25 cellular contexts compared by ENCODE assay signal in the genomic region with DNA sequence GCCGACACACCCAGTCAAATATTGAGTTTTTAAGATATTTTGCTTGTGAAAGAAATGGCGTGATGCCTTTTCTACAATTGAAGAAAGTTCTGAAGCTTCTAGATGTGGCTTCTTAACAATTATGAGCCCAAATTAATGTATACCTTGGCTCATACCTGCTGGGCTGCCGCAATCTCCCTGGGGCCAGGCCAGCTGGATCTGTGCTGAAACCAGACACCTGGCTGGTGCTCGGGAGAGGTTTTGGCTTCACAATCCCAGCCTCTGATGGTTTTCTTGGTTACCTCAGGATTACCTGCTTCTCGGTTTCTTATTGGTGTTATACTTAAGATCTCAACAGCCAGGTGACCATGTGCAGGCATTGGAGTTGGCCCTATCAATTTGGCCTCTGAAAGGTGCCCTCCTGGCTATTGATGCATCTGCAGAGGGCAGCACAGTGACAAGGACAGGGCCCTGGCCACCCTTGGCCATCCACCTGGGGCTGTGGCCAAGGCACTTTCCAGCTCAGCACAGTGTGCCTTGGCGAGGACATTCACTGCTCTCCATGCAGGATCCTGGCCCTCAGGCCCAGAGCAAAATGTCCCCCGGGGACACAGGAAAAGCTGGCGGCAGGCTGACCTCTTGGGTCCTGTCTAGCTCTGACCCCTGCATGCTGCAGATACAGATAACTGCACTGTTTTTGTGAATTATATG.
"Had no signal": no experiment of that assay in that cellular context is flagged by ENCODE, and none has a peak within 500 bp of the region (broad histone marks: within the 10 kb centered on the region; RNA-seq: fewer than 3 reads in every experiment).

No MANE protein-coding gene starts in this region.

- H3K4me1 Mint-ChIP-seq: naive B cell; neural crest cell; stimulated activated memory B cell treated with anti-CD40 and anti-IgM and Interleukin-4, amounts not matched to agents 10 μg/mL and 1 μg/mL and 100 μg/mL, for 72 hours had no signal

- H3K27ac Mint-ChIP-seq: dendritic cell treated with granulocyte-macrophage colony-stimulating factor and Interleukin-4, amounts not matched to agents 40 ng/mL and 50 ng/mL, for 4 days; endodermal cell; naive B cell; natural killer cell treated with Interleukin-12 subunit alpha and Interleukin-12 subunit beta and Interleukin-15 and Interleukin-18, amount 100 ng/mL, for 72 hours; stimulated activated memory B cell treated with anti-CD40 and anti-IgM and Interleukin-4, amounts not matched to agents 10 μg/mL and 1 μg/mL and 100 μg/mL, for 72 hours; type B pancreatic cell had no signal

- H3K36me3 Mint-ChIP-seq: naive B cell; natural killer cell treated with Interleukin-12 subunit alpha and Interleukin-12 subunit beta and Interleukin-15 and Interleukin-18, amount 100 ng/mL, for 72 hours; stimulated activated memory B cell treated with anti-CD40 and anti-IgM and Interleukin-4, amounts not matched to agents 10 μg/mL and 1 μg/mL and 100 μg/mL, for 72 hours; type B pancreatic cell had no signal

- H3K27me3 Mint-ChIP-seq: dendritic cell treated with granulocyte-macrophage colony-stimulating factor and Interleukin-4, amounts not matched to agents 40 ng/mL and 50 ng/mL, for 4 days; stimulated activated memory B cell treated with anti-CD40 and anti-IgM and Interleukin-4, amounts not matched to agents 10 μg/mL and 1 μg/mL and 100 μg/mL, for 72 hours had no signal

- ATAC-seq: esophagus mucosa; gastrocnemius medialis; left lung; lower lobe of right lung; mucosa of descending colon; natural killer cell treated with Interleukin-12 subunit alpha and Interleukin-12 subunit beta and Interleukin-15 and Interleukin-18, amount 100 ng/mL, for 72 hours; stimulated activated memory B cell treated with anti-CD40 and anti-IgM and Interleukin-4, amounts not matched to agents 10 μg/mL and 1 μg/mL and 100 μg/mL, for 72 hours; stimulated activated naive CD8-positive, alpha-beta T cell treated with anti-CD3 and anti-CD28 coated beads, Interleukin-15, Interleukin-2, amounts not matched to agents 100 U/mL and 50 U/mL, for 24 hours had no signal

- DNase-seq: colonic mucosa; effector CD8-positive, alpha-beta T cell; endodermal cell; foreskin fibroblast; gastrocnemius medialis; head of caudate nucleus; left lung; lower lobe of right lung; mucosa of descending colon; naive B cell; sigmoid colon; stimulated activated CD4-positive, alpha-beta T cell treated with anti-CD3 and anti-CD28 coated beads, Interleukin-4, amount 100 ng/mL, for 4 hours; stimulated activated naive CD8-positive, alpha-beta T cell treated with anti-CD3 and anti-CD28 coated beads, Interleukin-15, Interleukin-2, amounts not matched to agents 100 U/mL and 50 U/mL, for 24 hours; substantia nigra; testis; tibial artery had no signal

- H3K4me3 Mint-ChIP-seq: dendritic cell treated with granulocyte-macrophage colony-stimulating factor and Interleukin-4, amounts not matched to agents 40 ng/mL and 50 ng/mL, for 4 days; endodermal cell; naive B cell; natural killer cell treated with Interleukin-12 subunit alpha and Interleukin-12 subunit beta and Interleukin-15 and Interleukin-18, amount 100 ng/mL, for 72 hours; neural crest cell; stimulated activated memory B cell treated with anti-CD40 and anti-IgM and Interleukin-4, amounts not matched to agents 10 μg/mL and 1 μg/mL and 100 μg/mL, for 72 hours; type B pancreatic cell had no signal

- H3K27ac ChIP-seq: colonic mucosa, epithelial cell of prostate, gastrocnemius medialis, left lung, lower lobe of right lung, prostate gland, right atrium auricular region, sigmoid colon, testis, tibial artery had no signal

- H3K9me3 Mint-ChIP-seq: dendritic cell treated with granulocyte-macrophage colony-stimulating factor and Interleukin-4, amounts not matched to agents 40 ng/mL and 50 ng/mL, for 4 days; endodermal cell; natural killer cell treated with Interleukin-12 subunit alpha and Interleukin-12 subunit beta and Interleukin-15 and Interleukin-18, amount 100 ng/mL, for 72 hours; neural crest cell; type B pancreatic cell had no signal
